ENCODE assay signal across 8 cellular contexts in genomic region chr6:155174576-155175174, GRCh38.
DNase-seq lines count a peak whose midpoint lies in the region; ATAC-seq, FAIRE-seq and TF ChIP-seq lines count a peak whose summit lies in the region.

No MANE protein-coding gene starts in this region.

- no peak overlapping the region for H3K9ac ChIP-seq in HepG2 (ENCODE audit: insufficient read depth, low read depth, low read length)

- no peak for TF ChIP-seq POLR2A in HepG2 (IDR thresholded peaks at IDR 0.05; ENCODE audit: insufficient read depth in 1 of 2, low read depth in 2 of 2, low read length in 2 of 2)

- H3K36me3 Mint-ChIP-seq in stimulated activated memory B cell treated with anti-CD40 and anti-IgM and Interleukin-4, amounts not matched to agents 10 μg/mL and 1 μg/mL and 100 μg/mL, for 72 hours, result no peaks in the 10 kb centered on the region

- CTCF ChIA-PET in HepG2 (lab: Yijun Ruan, JAX; ENCODE audit: low intra/inter-chr PET ratio, low total read pairs), result interaction anchor here (1.2 to 2.9 kb wide), 4 partner anchors 243 to 499 kb away, joined by 3 to 35 read pairs (median 10); no protein-coding TSS in a partner anchor

- H3K4me3 ChIP-seq in choroid plexus epithelial cell (ENCODE audit: low read depth, low read length) (no peak overlapping the region), HepG2 (replicated peaks in 1 of 3; ENCODE audit: insufficient read depth in 1 of 3, low read depth in 2 of 3, low read length in 3 of 3) (no peak overlapping the region)

- H3K9me3 Mint-ChIP-seq in stimulated activated memory B cell treated with anti-CD40 and anti-IgM and Interleukin-4, amounts not matched to agents 10 μg/mL and 1 μg/mL and 100 μg/mL, for 72 hours, result no peaks in the 10 kb centered on the region

- no peaks in the 10 kb centered on the region for H3K27me3 Mint-ChIP-seq in stimulated activated memory B cell treated with anti-CD40 and anti-IgM and Interleukin-4, amounts not matched to agents 10 μg/mL and 1 μg/mL and 100 μg/mL, for 72 hours

- no peak overlapping the region for H3K4me2 ChIP-seq in HepG2 (ENCODE audit: low read depth, low read length)

- no peaks in the 10 kb centered on the region for H3K79me2 ChIP-seq in HepG2 (ENCODE audit: insufficient read depth, low read length)

- TF ChIP-seq EP300 in HepG2 (IDR thresholded peaks at IDR 0.05; ENCODE audit: low read depth in 2 of 2, low read length in 2 of 2) (no peak), HepG2 (CRISPR knock-in tag; IDR thresholded peaks at IDR 0.05; ENCODE audit: borderline replicate concordance) (no peak)

- peak overlapping the region; percentile 9 for H3K27ac Mint-ChIP-seq in stimulated activated memory B cell treated with anti-CD40 and anti-IgM and Interleukin-4, amounts not matched to agents 10 μg/mL and 1 μg/mL and 100 μg/mL, for 72 hours

- H3K36me3 ChIP-seq in HepG2 (replicated peaks in 1 of 2; ENCODE audit: control insufficient read depth in 1 of 2, insufficient read depth in 2 of 2, low read length in 2 of 2), result no peaks in the 10 kb centered on the region

- no peaks in the 10 kb centered on the region for H3K9me3 ChIP-seq in HepG2 (ENCODE audit: low read length)

- intact Hi-C loops in HepG2 (cut with micrococcal nuclease; ENCODE audit: unreplicated experiment), result loop anchor here (1.0 to 2.0 kb wide), 4 partner anchors 22 to 499 kb away; no protein-coding TSS in a partner anchor

- in situ Hi-C loops in HepG2 (cut with HindIII; ENCODE audit: extremely low pct_ligation_motif_present, low pct_unique_long_range_greater_than_20kb), result loop anchor here (5.0 to 10.0 kb wide), 6 partner anchors 73 to 590 kb away; no protein-coding TSS in a partner anchor

- no peak overlapping the region for H2AFZ ChIP-seq in HepG2 (ENCODE audit: low read length)

- H3K27ac ChIP-seq in HepG2 (ENCODE audit: extremely low read length, insufficient read depth, low read length), result no peak overlapping the region

- DNase-seq in D341Med (ENCODE audit: low spot score) (peak; percentile 84), NCI-H446 treated with DMSO at 0.1 percent for 48 hours (lab: John Stamatoyannopoulos, UW) (peak; percentile 51), choroid plexus epithelial cell (ENCODE audit: low read depth) (peak; percentile 93), HepG2 (ENCODE audit: low spot score) (peak; percentile 82)
- DNase-seq in activated CD4-positive, CD25-positive, alpha-beta regulatory T cell treated with anti-CD3 and anti-CD28 coated beads, Interleukin-2, amount 50 U/mL, for 16 hours (ENCODE audit: low read depth, low spot score), result peak; percentile 47

- no TSS peak for BruUV-seq in HepG2 (replicated peaks; lab: Mats Ljungman, UMichigan)

- FAIRE-seq in HepG2 (lab: Jason Lieb, UNC), result peak; percentile 49

- WGBS in HepG2 (ENCODE audit: low lambda C conversion rate), result 40% methylated on average over 11 of the region's 11 CpGs

- no peak overlapping the region for H3K4me3 Mint-ChIP-seq in stimulated activated memory B cell treated with anti-CD40 and anti-IgM and Interleukin-4, amounts not matched to agents 10 μg/mL and 1 μg/mL and 100 μg/mL, for 72 hours

- H3K4me1 Mint-ChIP-seq in stimulated activated memory B cell treated with anti-CD40 and anti-IgM and Interleukin-4, amounts not matched to agents 10 μg/mL and 1 μg/mL and 100 μg/mL, for 72 hours, result peaks cover 38% of the 10 kb centered on the region

- H4K20me1 ChIP-seq in HepG2 (ENCODE audit: insufficient read depth, low read length), result no peaks in the 10 kb centered on the region

- peak; percentile 86 for TF ChIP-seq CTCF in choroid plexus epithelial cell (conservative IDR thresholded peaks at IDR 0.05; ENCODE audit: low read depth, low read length)
- TF ChIP-seq CTCF in HepG2 (CRISPR knock-in tag; IDR thresholded peaks at IDR 0.05), result peak; percentile 90

- TF ChIP-seq RAD21 in HepG2 (CRISPR knock-in tag; IDR thresholded peaks at IDR 0.05), result peak; percentile 72

- ATAC-seq in GM19468 (IDR thresholded peaks at IDR 0.05; ENCODE audit: extremely low read depth, unreplicated experiment), result peak; percentile 48
- peak; percentile 58 for ATAC-seq in HG03520 (IDR thresholded peaks at IDR 0.05; ENCODE audit: unreplicated experiment)
- peak; percentile 96 for ATAC-seq in HepG2
- ATAC-seq in stimulated activated memory B cell treated with anti-CD40 and anti-IgM and Interleukin-4, amounts not matched to agents 10 μg/mL and 1 μg/mL and 100 μg/mL, for 72 hours, result peak; percentile 80

- H3K27me3 ChIP-seq in HepG2 (ENCODE audit: control insufficient read depth in 1 of 2, insufficient read depth in 2 of 2, low read length in 2 of 2), result no peaks in the 10 kb centered on the region

- POLR2A ChIA-PET in HepG2 (lab: Yijun Ruan, JAX), result no interaction called here

- H3K4me1 ChIP-seq in HepG2 (ENCODE audit: insufficient read depth, low read length), result peaks cover 7% of the 10 kb centered on the region; the same call in 1 of the 2 replicates

TF ChIP-seq in HepG2, 621 proteins besides CTCF, POLR2A, EP300 and RAD21 (continues in another document):
- no peak for TF ChIP-seq ZBTB42 (CRISPR knock-in tag; IDR thresholded peaks at IDR 0.05)
- TF ChIP-seq GTF3A (CRISPR knock-in tag; conservative IDR thresholded peaks at IDR 0.05), result no peak
- TF ChIP-seq ZNF552 (CRISPR knock-in tag; IDR thresholded peaks at IDR 0.05; ENCODE audit: borderline replicate concordance), result no peak
- TF ChIP-seq PBX2 (CRISPR knock-in tag; IDR thresholded peaks at IDR 0.05), result no peak
- no peak for TF ChIP-seq SYNCRIP (IDR thresholded peaks at IDR 0.05; ENCODE audit: insufficient read depth, low read depth, low read length)
- TF ChIP-seq ZNF850 (CRISPR knock-in tag; conservative IDR thresholded peaks at IDR 0.05), result no peak
- no peak for TF ChIP-seq SRY (CRISPR knock-in tag; IDR thresholded peaks at IDR 0.05)
- 0 out of 2 replicates have a peak, but pooled peaks have one; percentile 36 for TF ChIP-seq THYN1 (CRISPR knock-in tag; IDR thresholded peaks at IDR 0.05; ENCODE audit: borderline replicate concordance, low read depth)
- TF ChIP-seq FOXP4 (CRISPR knock-in tag; IDR thresholded peaks at IDR 0.05), result no peak
- no peak for TF ChIP-seq DPF2 (CRISPR knock-in tag; IDR thresholded peaks at IDR 0.05; ENCODE audit: borderline replicate concordance, low read depth)
- no peak for TF ChIP-seq ZNF281 (CRISPR knock-in tag; IDR thresholded peaks at IDR 0.05; ENCODE audit: borderline replicate concordance)
- TF ChIP-seq JUN (CRISPR knock-in tag; IDR thresholded peaks at IDR 0.05), result no peak
- TF ChIP-seq CENPX (CRISPR knock-in tag; IDR thresholded peaks at IDR 0.05), result no peak
- TF ChIP-seq KMT2B (CRISPR knock-in tag; IDR thresholded peaks at IDR 0.05), result no peak
- TF ChIP-seq ZSCAN30 (CRISPR knock-in tag; IDR thresholded peaks at IDR 0.05), result no peak
